ENCODE assay signal across 14 cellular contexts in genomic region chr1:227959325-227959860, GRCh38. TPM values are rescaled to one million over a fixed set of nuclear protein-coding genes. Genes with fewer than 3 reads are reported as not detected.
"Had no signal": no experiment of that assay in that cellular context is flagged by ENCODE, and none has a peak within 500 bp of the region (broad histone marks: within the 10 kb centered on the region; RNA-seq: fewer than 3 reads in every experiment).

No MANE protein-coding gene starts in this region.

- H3K36me3 ChIP-seq: adrenal gland, thoracic aorta had no signal

- DNase-seq: activated B cell treated with CpG ODN at 0.5 μM for 24 hours; activated CD4-positive, alpha-beta T cell treated with anti-CD3 and anti-CD28 coated beads, Interleukin-2, amount 50 U/mL, for 1 hour; activated T-cell treated with anti-CD3 and anti-CD28 coated beads, Interleukin-2, amount 50 U/mL, for 24 hours; mesendoderm; occipital lobe; T-helper 2 cell had no signal

- H3K9me3 Mint-ChIP-seq: activated naive CD4-positive, alpha-beta T cell treated with anti-CD3 and anti-CD28 coated beads, Interleukin-2, amount 50 U/mL, for 24 hours; activated T-cell treated with anti-CD3 and anti-CD28 coated beads, Interleukin-2, amount 50 U/mL, for 24 hours had no signal

- H3K4me1 ChIP-seq: adrenal gland had no signal

- H3K9me3 ChIP-seq: adrenal gland, thoracic aorta had no signal

- H3K4me3 Mint-ChIP-seq: activated B cell treated with CpG ODN at 0.5 μM for 24 hours; activated naive CD4-positive, alpha-beta T cell treated with anti-CD3 and anti-CD28 coated beads, Interleukin-2, amount 50 U/mL, for 24 hours; activated T-cell treated with anti-CD3 and anti-CD28 coated beads, Interleukin-2, amount 50 U/mL, for 24 hours; nephron had no signal

- H3K27ac Mint-ChIP-seq: activated B cell treated with CpG ODN at 0.5 μM for 24 hours; activated naive CD4-positive, alpha-beta T cell treated with anti-CD3 and anti-CD28 coated beads, Interleukin-2, amount 50 U/mL, for 24 hours; activated T-cell treated with anti-CD3 and anti-CD28 coated beads, Interleukin-2, amount 50 U/mL, for 24 hours; nephron; progenitor cell of endocrine pancreas had no signal

- ATAC-seq: esophagus mucosa, right cardiac atrium had no signal

- H3K4me3 ChIP-seq: adrenal gland, thoracic aorta had no signal

- H3K27ac ChIP-seq: adrenal gland, thoracic aorta had no signal

- H3K4me1 Mint-ChIP-seq: activated B cell treated with CpG ODN at 0.5 μM for 24 hours; activated naive CD4-positive, alpha-beta T cell treated with anti-CD3 and anti-CD28 coated beads, Interleukin-2, amount 50 U/mL, for 24 hours had no signal

RNA-seq across cellular contexts. Expression of gene WNT9A, which starts 11.7 kb away (rescaled TPM):
- total RNA-seq: activated B cell treated with CpG ODN at 0.5 μM for 24 hours had no signal

RNA-seq across cellular contexts. Expression of gene WNT3A, which starts 47.4 kb away (rescaled TPM):
- total RNA-seq: activated B cell treated with CpG ODN at 0.5 μM for 24 hours, adrenal gland, liver, occipital lobe, progenitor cell of endocrine pancreas, right cardiac atrium, thoracic aorta had no signal
